Comparison of ENCODE assay signal across 8 cellular contexts in genomic region chr4:10164877-10165283, GRCh38. TPM values are rescaled to one million over a fixed set of nuclear protein-coding genes. Genes with fewer than 3 reads are reported as not detected.
DNase-seq lines count a peak whose midpoint lies in the region; ATAC-seq and TF ChIP-seq lines count a peak whose summit lies in the region.

No MANE protein-coding gene starts in this region.

- TF ChIP-seq CTCF in dorsolateral prefrontal cortex (IDR thresholded peaks at IDR 0.05 in 54 of 56, conservative IDR thresholded peaks at IDR 0.05 in 2 of 56; ENCODE audit: low read depth in 1 of 56, partially characterized antibody in 56 of 56) = peak; percentile 55 to 82 (median 73)

- DNase-seq in stimulated activated CD4-positive, alpha-beta T cell treated with anti-CD3 and anti-CD28 coated beads, Interleukin-15, amount 100 ng/mL, for 24 hours = peak; percentile 23
- no peak for DNase-seq in stimulated activated CD4-positive, alpha-beta T cell treated with anti-CD3 and anti-CD28 coated beads, Interleukin-1b, Interleukin-23, amount 100 ng/mL, for 48 hours
- DNase-seq in NCI-H226 = peak; percentile 7
- DNase-seq in dorsolateral prefrontal cortex = peak in 8 of 10 donors; percentile 21 to 65 (median 48)
- DNase-seq in midbrain (lab: John Stamatoyannopoulos, UW) = peak; percentile 41
- DNase-seq in activated CD8-positive, alpha-beta memory T cell treated with anti-CD3 and anti-CD28 coated beads for 24 hours = no peak

- no peak overlapping the region for H3K27ac ChIP-seq in dorsolateral prefrontal cortex

- ATAC-seq in GM18907 (IDR thresholded peaks at IDR 0.05; ENCODE audit: unreplicated experiment) (no peak), GM21367 (IDR thresholded peaks at IDR 0.05; ENCODE audit: unreplicated experiment) (no peak)

- no peak overlapping the region for H3K4me3 ChIP-seq in dorsolateral prefrontal cortex

- intact Hi-C loops in dorsolateral prefrontal cortex (cut with DNase I) = loop anchor here (1.0 to 10.0 kb wide), 4 partner anchors 132 to 382 kb away; no protein-coding TSS in a partner anchor

- no peaks in the 10 kb centered on the region for H3K27me3 ChIP-seq in dorsolateral prefrontal cortex

RNA-seq across cellular contexts. Expression of gene WDR1, which starts 48.3 kb away (rescaled TPM):
- total RNA-seq in dorsolateral prefrontal cortex = 100 to 1,000 TPM in 77 of 120 experiments, 10 to 100 TPM in 43; 67.7 to 164 (median 107) TPM

Comparison
In these comparisons a context has a peak if more than half of its experiments do, and no peak if none do; other contexts are left out.
1. DNase-seq: peak in stimulated activated CD4-positive, alpha-beta T cell treated with anti-CD3 and anti-CD28 coated beads, Interleukin-15, amount 100 ng/mL, for 24 hours (single experiment), NCI-H226 (single experiment), dorsolateral prefrontal cortex (8 of 10) and midbrain (single experiment); none in stimulated activated CD4-positive, alpha-beta T cell treated with anti-CD3 and anti-CD28 coated beads, Interleukin-1b, Interleukin-23, amount 100 ng/mL, for 48 hours (single experiment) and activated CD8-positive, alpha-beta memory T cell treated with anti-CD3 and anti-CD28 coated beads for 24 hours (single experiment).